8 cellular contexts compared by ENCODE assay signal in the genomic region with DNA sequence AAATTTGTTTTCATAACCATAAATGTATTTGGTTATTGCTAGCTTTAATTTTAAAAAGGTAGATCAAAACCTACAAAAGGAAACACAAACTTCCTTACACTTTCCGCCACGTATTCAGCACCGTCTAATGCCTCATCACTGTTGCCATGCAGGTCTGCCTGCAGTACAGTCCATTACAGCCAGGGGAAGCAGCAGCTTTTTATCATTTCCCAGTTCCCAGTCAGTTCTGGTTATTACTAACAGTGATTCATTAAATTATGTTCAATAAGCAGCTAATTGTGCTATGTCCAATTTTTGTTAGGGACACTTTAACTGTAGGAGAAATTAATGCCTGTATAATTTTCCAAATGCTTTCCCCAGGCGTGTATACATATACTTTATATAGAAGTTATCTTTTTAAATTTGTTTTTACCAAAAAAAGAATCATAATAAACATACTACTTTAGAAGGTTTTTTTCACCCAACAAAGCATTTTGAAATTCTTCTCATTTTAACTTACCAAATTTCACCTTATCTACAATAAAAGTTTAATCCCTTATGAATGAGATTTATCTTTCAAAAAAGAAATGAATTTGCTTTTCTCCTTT.
DNase-seq lines count a peak whose midpoint lies in the region; ATAC-seq and TF ChIP-seq lines count a peak whose summit lies in the region.

No MANE protein-coding gene starts in this region.

- H3K4me1 Mint-ChIP-seq in H9, result peaks cover 0 to 6% of the 10 kb centered on the region in 2 experiments; a peak in 2 of 4 replicates

- H3K36me3 Mint-ChIP-seq in H9 (ENCODE audit: insufficient read depth in 1 of 3, low read depth in 3 of 3), result no peaks in the 10 kb centered on the region

- H3K23me2 ChIP-seq in H9 (ENCODE audit: insufficient read length, low read depth, low read length, poor library complexity, severe bottlenecking), result no peaks in the 10 kb centered on the region

- H3K27ac ChIP-seq in H9 (ENCODE audit: insufficient read length, low read depth, low read length), result no peak overlapping the region
- no peak overlapping the region for H3K27ac ChIP-seq in WERI-Rb-1
- H3K27ac ChIP-seq in mesenchymal stem cell (ENCODE audit: low read length, poor library complexity, severe bottlenecking), result peak overlapping the region; percentile 99

- H2BK5ac ChIP-seq in H9 (ENCODE audit: insufficient read length, low read length) (no peak overlapping the region), mesenchymal stem cell (ENCODE audit: low read depth, low read length, poor library complexity, severe bottlenecking) (no peak overlapping the region)

- H3K4me2 ChIP-seq in H9 (ENCODE audit: insufficient read depth, insufficient read length, low read length), result no peak overlapping the region
- H3K4me2 ChIP-seq in mesenchymal stem cell (ENCODE audit: low read length, poor library complexity, severe bottlenecking), result no peak overlapping the region

- H3K27ac Mint-ChIP-seq in H9, result no peak overlapping the region

- no peak overlapping the region for H3T11ph ChIP-seq in H9 (ENCODE audit: low read length)

- H3K9me3 ChIP-seq in H9 (ENCODE audit: control insufficient read depth, low read depth, low read length), result no peaks in the 10 kb centered on the region
- H3K9me3 ChIP-seq in WERI-Rb-1 (ENCODE audit: severe bottlenecking), result no peaks in the 10 kb centered on the region
- H3K9me3 ChIP-seq in mesenchymal stem cell (ENCODE audit: control insufficient read depth, low read length), result no peaks in the 10 kb centered on the region

- H2AFZ ChIP-seq in H9 (ENCODE audit: low read length) (no peak overlapping the region), mesenchymal stem cell (ENCODE audit: low read depth, low read length) (no peak overlapping the region)

- H2AK5ac ChIP-seq in H9 (ENCODE audit: insufficient read length, low read length) (no peak overlapping the region), mesenchymal stem cell (ENCODE audit: low read length, severe bottlenecking) (no peak overlapping the region)

- no peak overlapping the region for H3K18ac ChIP-seq in H9 (ENCODE audit: insufficient read length, low read depth, low read length)
- H3K18ac ChIP-seq in mesenchymal stem cell (ENCODE audit: low read depth in 1 of 2, low read length in 2 of 2), result no peak overlapping the region

- no peak overlapping the region for H3K9ac ChIP-seq in H9 (ENCODE audit: extremely low read depth, insufficient read length, low read length)
- peak overlapping the region; percentile 83 for H3K9ac ChIP-seq in mesenchymal stem cell (ENCODE audit: low read length)

- WGBS in H9 (ENCODE audit: extremely low coverage, insufficient read length, low lambda C conversion rate), result no CpG with 5 or more reads among the region's 4 CpGs
- WGBS in mesenchymal stem cell, result 40% methylated on average over 2 of the region's 4 CpGs

- H3K9me3 Mint-ChIP-seq in H9, result no peaks in the 10 kb centered on the region

- H4K20me1 ChIP-seq in H9 (ENCODE audit: control insufficient read depth, insufficient read depth, insufficient read length), result no peaks in the 10 kb centered on the region

- H3K4ac ChIP-seq in H9 (ENCODE audit: low read depth, low read length), result no peak overlapping the region
- no peak overlapping the region for H3K4ac ChIP-seq in mesenchymal stem cell (ENCODE audit: low read depth in 1 of 2, low read length in 2 of 2)

- no peak overlapping the region for H3K23ac ChIP-seq in H9 (ENCODE audit: insufficient read length, low read depth, low read length)
- no peak overlapping the region for H3K23ac ChIP-seq in mesenchymal stem cell (ENCODE audit: low read length in 2 of 2)

- peaks cover 2% of the 10 kb centered on the region; the same call in 1 of the 2 replicates for H3K4me1 ChIP-seq in H9 (ENCODE audit: insufficient read depth, low read length)
- H3K4me1 ChIP-seq in mesenchymal stem cell (ENCODE audit: control insufficient read depth, insufficient read depth, low read depth, low read length), result peaks cover 4% of the 10 kb centered on the region

- no peak overlapping the region for H4K8ac ChIP-seq in H9 (replicated peaks; ENCODE audit: insufficient read length, low read depth, low read length)
- no peak overlapping the region for H4K8ac ChIP-seq in mesenchymal stem cell (ENCODE audit: low read length)

- H2BK120ac ChIP-seq in H9 (ENCODE audit: low read depth, low read length, poor library complexity, severe bottlenecking) (no peak overlapping the region), mesenchymal stem cell (ENCODE audit: low read depth, low read length) (no peak overlapping the region)

- H3K79me2 ChIP-seq in H9 (ENCODE audit: insufficient read depth, low read length), result no peaks in the 10 kb centered on the region

- H3K36me3 ChIP-seq in WERI-Rb-1, result no peaks in the 10 kb centered on the region
- no peaks in the 10 kb centered on the region for H3K36me3 ChIP-seq in mesenchymal stem cell (ENCODE audit: control insufficient read depth in 1 of 2, insufficient read depth in 2 of 2, low read depth in 1 of 2, low read length in 2 of 2)

- H3K4me3 ChIP-seq in LNCaP clone FGC (ENCODE audit: low read depth, low read length) (no peak overlapping the region), WERI-Rb-1 (ENCODE audit: low read depth, low read length) (no peak overlapping the region), mesenchymal stem cell (ENCODE audit: insufficient read depth in 1 of 2, low read depth in 1 of 2, low read length in 2 of 2) (no peak overlapping the region)

- TF ChIP-seq CTCF in H9 (conservative IDR thresholded peaks at IDR 0.05) (peak; percentile 85), LNCaP clone FGC (IDR thresholded peaks at IDR 0.05; ENCODE audit: control insufficient read depth, extremely low read depth, insufficient read depth) (peak; percentile 63), WERI-Rb-1 (IDR thresholded peaks at IDR 0.05; ENCODE audit: low read depth, low read length) (peak; percentile 73)

- no peak overlapping the region for H2BK20ac ChIP-seq in H9 (ENCODE audit: low read depth, low read length, poor library complexity, severe bottlenecking)

- H3K79me1 ChIP-seq in H9 (ENCODE audit: insufficient read depth, low read depth, low read length, poor library complexity, severe bottlenecking) (no peaks in the 10 kb centered on the region), mesenchymal stem cell (replicated peaks; ENCODE audit: low read length, poor library complexity, severe bottlenecking) (no peaks in the 10 kb centered on the region)

- H4K5ac ChIP-seq in H9 (ENCODE audit: insufficient read length, low read depth, low read length), result no peak overlapping the region

- H2BK15ac ChIP-seq in H9 (ENCODE audit: low read depth, low read length) (no peak overlapping the region), mesenchymal stem cell (ENCODE audit: low read depth, poor library complexity, severe bottlenecking) (no peak overlapping the region)

- H3K14ac ChIP-seq in H9 (ENCODE audit: insufficient read depth, low read length), result no peak overlapping the region
- H3K14ac ChIP-seq in mesenchymal stem cell (ENCODE audit: low read length in 2 of 2), result no peak overlapping the region

- no peak overlapping the region for H3K56ac ChIP-seq in H9 (ENCODE audit: insufficient read length, low read depth, low read length)

- H2BK12ac ChIP-seq in H9 (ENCODE audit: insufficient read length, low read depth, low read length) (no peak overlapping the region), mesenchymal stem cell (ENCODE audit: low read length in 2 of 2) (no peak overlapping the region)

- no peak overlapping the region for H3K4me3 Mint-ChIP-seq in H9

- H3K27me3 ChIP-seq in H9 (ENCODE audit: insufficient read depth, low read length), result no peaks in the 10 kb centered on the region; the same call in 1 of the 2 replicates
- no peaks in the 10 kb centered on the region for H3K27me3 ChIP-seq in WERI-Rb-1 (ENCODE audit: insufficient read depth, low read depth, severe bottlenecking)
- no peaks in the 10 kb centered on the region for H3K27me3 ChIP-seq in mesenchymal stem cell (ENCODE audit: control insufficient read depth in 1 of 2, insufficient read depth in 1 of 2, low read length in 2 of 2)

- DNase-seq in NCI-H510A treated with DMSO at 0.1 percent for 48 hours (lab: John Stamatoyannopoulos, UW), result peak; percentile 31
- no peak for DNase-seq in NCI-H510A (lab: John Stamatoyannopoulos, UW)
- peak; percentile 59 for DNase-seq in H9
- peak; percentile 42 for DNase-seq in LNCaP clone FGC (ENCODE audit: low read depth)
- DNase-seq in WERI-Rb-1, result peak; percentile 50
- DNase-seq in effector CD4-positive, alpha-beta T cell, result peak; percentile 11
- peak; percentile 90 for DNase-seq in mesenchymal stem cell
- peak; percentile 54 for DNase-seq in stimulated activated naive CD8-positive, alpha-beta T cell treated with anti-CD3 and anti-CD28 coated beads, Interleukin-15, Interleukin-2, amounts not matched to agents 100 U/mL and 50 U/mL, for 24 hours

- peak; percentile 94 for ATAC-seq in stimulated activated naive CD8-positive, alpha-beta T cell treated with anti-CD3 and anti-CD28 coated beads, Interleukin-15, Interleukin-2, amounts not matched to agents 100 U/mL and 50 U/mL, for 24 hours

- H4K91ac ChIP-seq in H9 (ENCODE audit: insufficient read length, low read depth, low read length), result no peak overlapping the region
- H4K91ac ChIP-seq in mesenchymal stem cell (ENCODE audit: low read length), result no peak overlapping the region

- no peaks in the 10 kb centered on the region for H3K27me3 Mint-ChIP-seq in H9 (ENCODE audit: low read depth)
